8 cellular contexts compared by ENCODE assay signal in genomic region chr4:101346562-101347266, GRCh38. TPM values are rescaled to one million over a fixed set of nuclear protein-coding genes. Genes with fewer than 3 reads are reported as not detected.
DNase-seq lines count a peak whose midpoint lies in the region; ATAC-seq and TF ChIP-seq lines count a peak whose summit lies in the region.

No MANE protein-coding gene starts in this region.

- ATAC-seq in GM19351 (IDR thresholded peaks at IDR 0.05; ENCODE audit: unreplicated experiment) (peak; percentile 11), HG03442 (IDR thresholded peaks at IDR 0.05; ENCODE audit: unreplicated experiment) (peak; percentile 6), Right ventricle myocardium inferior (peak; percentile 22), upper lobe of left lung (ENCODE audit: low FRiP score in 2 of 2) (peak in 1 of 2 donors; percentile 44)

- H3K27ac ChIP-seq in C4-2B (peak overlapping the region; percentile 99), ovary (peak overlapping the region; percentile 25 to 94), upper lobe of left lung (peak overlapping the region; percentile 91 to 99 (median 98))

- no peak for TF ChIP-seq CTCF in C4-2B (conservative IDR thresholded peaks at IDR 0.05)
- TF ChIP-seq CTCF in ovary (IDR thresholded peaks at IDR 0.05): peak in 1 of 3 donors; percentile 12
- peak in 1 of 6 experiments; percentile 27 for TF ChIP-seq CTCF in upper lobe of left lung (IDR thresholded peaks at IDR 0.05)

- no peaks in the 10 kb centered on the region for H3K9me3 ChIP-seq in ovary
- H3K9me3 ChIP-seq in upper lobe of left lung: no peaks in the 10 kb centered on the region

- TF ChIP-seq EP300 in ovary (IDR thresholded peaks at IDR 0.05): no peak
- TF ChIP-seq EP300 in upper lobe of left lung (IDR thresholded peaks at IDR 0.05): no peak

- no peaks in the 10 kb centered on the region for H3K36me3 Mint-ChIP-seq in activated naive CD8-positive, alpha-beta T cell

- H3K4me1 Mint-ChIP-seq in activated naive CD8-positive, alpha-beta T cell (ENCODE audit: low read depth): peaks cover 26% of the 10 kb centered on the region

- H3K4me3 ChIP-seq in ovary (peak overlapping the region; percentile 90), upper lobe of left lung (peak overlapping the region; percentile 85 to 98 (median 95))

- intact Hi-C loops in Right ventricle myocardium inferior (cut with DNase I) (loop anchor here (2.0 to 5.0 kb wide), 4 partner anchors 64 to 386 kb away; no protein-coding TSS in a partner anchor), ovary (cut with DNase I) (loop anchor here in 2 of 4 donors (5.0 to 10.0 kb wide), 2 partner anchors 152 to 154 kb away; no protein-coding TSS in a partner anchor)

- H3K27ac Mint-ChIP-seq in activated naive CD8-positive, alpha-beta T cell: peak overlapping the region; percentile 59

- no peaks in the 10 kb centered on the region for H3K9me3 Mint-ChIP-seq in activated naive CD8-positive, alpha-beta T cell (ENCODE audit: low read depth)

- peak; percentile 56 for DNase-seq in RPMI8226
- DNase-seq in Right ventricle myocardium inferior (ENCODE audit: missing footprints): no peak
- peak; percentile 65 to 79 (median 73) for DNase-seq in ovary
- peak; percentile 76 to 92 for DNase-seq in upper lobe of left lung

- H3K36me3 ChIP-seq in ovary: no peaks in the 10 kb centered on the region
- no peaks in the 10 kb centered on the region for H3K36me3 ChIP-seq in upper lobe of left lung

- H3K4me1 ChIP-seq in ovary (ENCODE audit: insufficient read depth) (peaks cover 4% of the 10 kb centered on the region), upper lobe of left lung (peaks cover 20 to 31% (median 25%) of the 10 kb centered on the region in 4 donors)

- peak overlapping the region; percentile 94 for H3K4me3 Mint-ChIP-seq in activated naive CD8-positive, alpha-beta T cell

- TF ChIP-seq POLR2A in ovary (IDR thresholded peaks at IDR 0.05) (peak; percentile 28), upper lobe of left lung (IDR thresholded peaks at IDR 0.05) (no peak)

- H3K27me3 Mint-ChIP-seq in activated naive CD8-positive, alpha-beta T cell: peaks cover 13% of the 10 kb centered on the region

- H3K27me3 ChIP-seq in ovary (no peaks in the 10 kb centered on the region), upper lobe of left lung (no peaks in the 10 kb centered on the region)

- 1% methylated on average over 54 to 80 of the region's 80 CpGs for WGBS in ovary, 3 donors
- WGBS in upper lobe of left lung, 2 donors: 0% methylated on average over 26 to 45 of the region's 80 CpGs

RNA-seq across cellular contexts. Expression of gene PPP3CA, which starts 0.6 kb away (rescaled TPM):
- total RNA-seq in Right ventricle myocardium inferior (23.3 TPM), ovary (10 to 100 TPM; 30.5 to 47.9 (median 38.7) TPM), upper lobe of left lung (10 to 100 TPM; 28.3 to 62.0 (median 50.0) TPM)
- 10 to 100 TPM; 19.4 to 26.0 TPM for polyA plus RNA-seq in ovary
